ENCODE assay signal across 27 cellular contexts in genomic region chr16:9772526-9772925, GRCh38.
"Had no signal": no experiment of that assay in that cellular context is flagged by ENCODE, and none has a peak within 500 bp of the region (broad histone marks: within the 10 kb centered on the region; RNA-seq: fewer than 3 reads in every experiment).

No MANE protein-coding gene starts in this region.

- H3K4me3 ChIP-seq: left lung, lower lobe of right lung, mucosa of descending colon, ovary, right atrium auricular region, skin epidermis, stomach, testis, thyroid gland, transverse colon, upper lobe of left lung, vagina had no signal

- ATAC-seq: left colon; left lung; lower lobe of right lung; naive thymus-derived CD4-positive, alpha-beta T cell; natural killer cell treated with Interleukin-12 subunit alpha and Interleukin-12 subunit beta and Interleukin-15 and Interleukin-18, amount 100 ng/mL, for 72 hours; sciatic nerve; stimulated activated naive B cell treated with anti-CD40 and anti-IgM and Interleukin-4, amounts not matched to agents 10 μg/mL and 1 μg/mL and 100 μg/mL, for 72 hours; stimulated activated naive CD8-positive, alpha-beta T cell treated with anti-CD3 and anti-CD28 coated beads, Interleukin-15, Interleukin-2, amounts not matched to agents 100 U/mL and 50 U/mL, for 24 hours had no signal

- DNase-seq: hypothalamus; immature natural killer cell; kidney; left colon; left lung; lower lobe of right lung; mammary epithelial cell; midbrain; mucosa of descending colon; naive thymus-derived CD4-positive, alpha-beta T cell; ovary; stimulated activated CD4-positive, alpha-beta T cell treated with anti-CD3 and anti-CD28 coated beads, Interleukin-12 subunit alpha, Interleukin-12 subunit beta, amount 100 ng/mL, for 4 hours; stimulated activated CD4-positive, alpha-beta T cell treated with anti-CD3 and anti-CD28 coated beads, Interleukin-15, amount 100 ng/mL, for 24 hours; stimulated activated CD4-positive, alpha-beta T cell treated with anti-CD3 and anti-CD28 coated beads, Interleukin-2, amount 100 ng/mL, for 24 hours; stimulated activated CD4-positive, alpha-beta T cell treated with anti-CD3 and anti-CD28 coated beads, Interleukin-4, amount 100 ng/mL, for 1 hour; stimulated activated naive B cell treated with anti-CD40 and anti-IgM and Interleukin-4, amounts not matched to agents 10 μg/mL and 1 μg/mL and 100 μg/mL, for 72 hours; stimulated activated naive CD8-positive, alpha-beta T cell treated with anti-CD3 and anti-CD28 coated beads, Interleukin-15, Interleukin-2, amounts not matched to agents 100 U/mL and 50 U/mL, for 24 hours; stomach; testis; thyroid gland; transverse colon; upper lobe of left lung had no signal

- H3K27ac ChIP-seq: left lung, lower lobe of right lung, ovary, right atrium auricular region, skin epidermis, stomach, testis, thyroid gland, transverse colon, upper lobe of left lung, vagina had no signal

- H3K36me3 ChIP-seq: left lung, lower lobe of right lung, ovary, stomach, thyroid gland, transverse colon, upper lobe of left lung, vagina had no signal

- H3K27me3 ChIP-seq: left lung, ovary, right atrium auricular region, stomach, testis, thyroid gland, transverse colon, upper lobe of left lung, vagina had no signal

- H3K4me1 ChIP-seq: left lung, lower lobe of right lung, right atrium auricular region, stomach, testis, thyroid gland, transverse colon, upper lobe of left lung, vagina had no signal
